9 cellular contexts compared by ENCODE assay signal in the genomic region with DNA sequence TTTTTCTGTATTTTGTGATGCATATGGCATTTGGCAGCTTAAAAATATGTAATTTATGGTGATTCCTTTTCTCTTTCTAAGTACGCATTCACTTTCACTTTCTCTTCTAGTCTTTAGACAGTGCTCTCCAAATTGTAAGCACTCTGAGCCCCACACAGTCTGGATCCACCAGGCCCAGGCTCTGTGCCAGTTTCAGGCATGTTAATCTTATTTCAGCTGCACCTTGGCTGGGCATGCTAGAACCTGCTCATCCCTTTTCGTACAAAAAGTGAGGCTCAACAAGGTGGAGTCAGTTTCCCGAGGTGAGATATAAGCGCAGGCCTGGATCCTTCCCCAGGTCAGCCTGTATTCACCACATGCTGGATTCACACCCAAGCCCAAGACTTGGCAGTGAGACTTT.
DNase-seq lines count a peak whose midpoint lies in the region; ATAC-seq and TF ChIP-seq lines count a peak whose summit lies in the region.
"Had no signal": no experiment of that assay in that cellular context is flagged by ENCODE, and none has a peak within 500 bp of the region (broad histone marks: within the 10 kb centered on the region; RNA-seq: fewer than 3 reads in every experiment).

No MANE protein-coding gene starts in this region.

- TF ChIP-seq CTCF in right lobe of liver (IDR thresholded peaks at IDR 0.05) (no peak), neural progenitor cell (IDR thresholded peaks at IDR 0.05) (no peak)

- H2AFZ ChIP-seq in neural progenitor cell (replicated peaks): no peak overlapping the region

- no peaks in the 10 kb centered on the region for H3F3A ChIP-seq in neural progenitor cell (ENCODE audit: low read depth)

- H3K9me3 ChIP-seq in right lobe of liver: peaks cover 0 to 2% (median 0%) of the 10 kb centered on the region in 4 donors
- no peaks in the 10 kb centered on the region for H3K9me3 ChIP-seq in neural progenitor cell (ENCODE audit: low read depth)
- H3K9me3 ChIP-seq: pancreas had no signal

- H3K79me2 ChIP-seq in neural progenitor cell (ENCODE audit: low read depth): no peaks in the 10 kb centered on the region

- H3K27me3 ChIP-seq in right lobe of liver (no peaks in the 10 kb centered on the region), neural progenitor cell (no peaks in the 10 kb centered on the region)

- no peak overlapping the region for H3K4me2 ChIP-seq in neural progenitor cell

- WGBS in right lobe of liver (ENCODE audit: insufficient coverage, low coverage, low lambda C conversion rate, missing lambda C conversion rate): 32% methylated on average over 3 of the region's 4 CpGs

- in situ Hi-C loops in KBM-7 (cut with MboI; ENCODE audit: low pct_unique_long_range_greater_than_20kb, low sequenced_read_pairs): loop anchor here (25.0 kb wide), 1 partner anchor 336 kb away; the partner anchor contains the start of gene HOXD8

- no peaks in the 10 kb centered on the region for H3K36me3 Mint-ChIP-seq in activated T-helper 17 cell treated with anti-CD3 and anti-CD28 coated beads, Interleukin-2, amount 50 U/mL, for 72 hours (ENCODE audit: low read depth)
- no peaks in the 10 kb centered on the region for H3K36me3 Mint-ChIP-seq in neural progenitor cell

- DNase-seq in activated CD8-positive, alpha-beta memory T cell treated with anti-CD3 and anti-CD28 coated beads for 24 hours: peak; percentile 59
- DNase-seq in activated CD8-positive, alpha-beta memory T cell treated with anti-CD3 and anti-CD28 coated beads, Interleukin-2, amount 50 U/mL, for 4 hours: no peak
- peak; percentile 40 for DNase-seq in Jurkat, Clone E6-1 (ENCODE audit: low read depth, low spot score)
- DNase-seq in right lobe of liver: peak; percentile 48 to 68 (median 57)
- no peak for DNase-seq in KBM-7
- DNase-seq in neural progenitor cell (ENCODE audit: low spot score): no peak
- DNase-seq: pancreas had no signal

- H3K4me3 Mint-ChIP-seq in activated T-helper 17 cell treated with anti-CD3 and anti-CD28 coated beads, Interleukin-2, amount 50 U/mL, for 72 hours: peak overlapping the region; percentile 50
- H3K4me3 Mint-ChIP-seq in neural progenitor cell: no peak overlapping the region

- no peaks in the 10 kb centered on the region for H4K20me1 ChIP-seq in neural progenitor cell (ENCODE audit: low read depth)

- peaks cover 7% of the 10 kb centered on the region for H3K4me1 Mint-ChIP-seq in activated T-helper 17 cell treated with anti-CD3 and anti-CD28 coated beads, Interleukin-2, amount 50 U/mL, for 72 hours
- H3K4me1 Mint-ChIP-seq in neural progenitor cell: no peaks in the 10 kb centered on the region

- H3K36me3 ChIP-seq in right lobe of liver: no peaks in the 10 kb centered on the region
- H3K36me3 ChIP-seq in neural progenitor cell: no peaks in the 10 kb centered on the region
- H3K36me3 ChIP-seq: pancreas had no signal

- peaks cover 13% of the 10 kb centered on the region for H3K27me3 Mint-ChIP-seq in activated T-helper 17 cell treated with anti-CD3 and anti-CD28 coated beads, Interleukin-2, amount 50 U/mL, for 72 hours
- H3K27me3 Mint-ChIP-seq in neural progenitor cell (ENCODE audit: insufficient read depth, low read depth): peaks cover 2% of the 10 kb centered on the region

- no peak for ATAC-seq in activated T-helper 17 cell treated with anti-CD3 and anti-CD28 coated beads, Interleukin-2, amount 50 U/mL, for 72 hours (replicated peaks)
- ATAC-seq in right lobe of liver (peak; percentile 92 to 95 (median 92)), GM18520 (IDR thresholded peaks at IDR 0.05; ENCODE audit: unreplicated experiment) (no peak)

- H3K27ac ChIP-seq in right lobe of liver (no peak overlapping the region), neural progenitor cell (no peak overlapping the region)
- H3K27ac ChIP-seq: pancreas had no signal

- intact Hi-C loops in right lobe of liver (cut with DNase I): no loop called here

- no peaks in the 10 kb centered on the region for H3K9me3 Mint-ChIP-seq in activated T-helper 17 cell treated with anti-CD3 and anti-CD28 coated beads, Interleukin-2, amount 50 U/mL, for 72 hours
- no peaks in the 10 kb centered on the region for H3K9me3 Mint-ChIP-seq in neural progenitor cell

- H3K9ac ChIP-seq in neural progenitor cell: no peak overlapping the region

- no peak for TF ChIP-seq POLR2A in right lobe of liver (IDR thresholded peaks at IDR 0.05)

- H3K4me1 ChIP-seq in right lobe of liver: peaks cover 0 to 4% (median 0%) of the 10 kb centered on the region in 4 donors
- H3K4me1 ChIP-seq in neural progenitor cell: no peaks in the 10 kb centered on the region
- H3K4me1 ChIP-seq: pancreas had no signal

- H3K4me3 ChIP-seq in Jurkat, Clone E6-1 (ENCODE audit: low read length): peak overlapping the region; percentile 15
- H3K4me3 ChIP-seq in right lobe of liver (peak overlapping the region in 2 of 3 donors; percentile 1 to 21), neural progenitor cell (no peak overlapping the region)
- H3K4me3 ChIP-seq: pancreas had no signal

- no peak overlapping the region for H3K27ac Mint-ChIP-seq in activated T-helper 17 cell treated with anti-CD3 and anti-CD28 coated beads, Interleukin-2, amount 50 U/mL, for 72 hours
- H3K27ac Mint-ChIP-seq in neural progenitor cell: no peak overlapping the region

Comparison
In these comparisons a context has a peak if more than half of its experiments do, and no peak if none do; other contexts are left out.
1. DNase-seq: peak in activated CD8-positive, alpha-beta memory T cell treated with anti-CD3 and anti-CD28 coated beads for 24 hours (single experiment), Jurkat, Clone E6-1 (single experiment) and right lobe of liver (3 of 3); none in activated CD8-positive, alpha-beta memory T cell treated with anti-CD3 and anti-CD28 coated beads, Interleukin-2, amount 50 U/mL, for 4 hours (single experiment), KBM-7 (single experiment) and neural progenitor cell (single experiment).
2. ATAC-seq: peak in right lobe of liver (4 of 4); none in activated T-helper 17 cell treated with anti-CD3 and anti-CD28 coated beads, Interleukin-2, amount 50 U/mL, for 72 hours (single experiment) and GM18520 (single experiment).